ENCODE assay signal across 13 cellular contexts in genomic region chr2:98348066-98348561, GRCh38. TPM values are rescaled to one million over a fixed set of nuclear protein-coding genes. Genes with fewer than 3 reads are reported as not detected.
DNase-seq lines count a peak whose midpoint lies in the region; ATAC-seq and TF ChIP-seq lines count a peak whose summit lies in the region.
"Had no signal": no experiment of that assay in that cellular context is flagged by ENCODE, and none has a peak within 500 bp of the region (broad histone marks: within the 10 kb centered on the region; RNA-seq: fewer than 3 reads in every experiment).

No MANE protein-coding gene starts in this region.

- TF ChIP-seq CTCF in BE2C (IDR thresholded peaks at IDR 0.05; ENCODE audit: low read depth, low read length): no peak
- TF ChIP-seq CTCF in HFFc6 (IDR thresholded peaks at IDR 0.05): no peak
- TF ChIP-seq CTCF in thyroid gland (IDR thresholded peaks at IDR 0.05): no peak

- H3K9me3 ChIP-seq in BE2C (no peaks in the 10 kb centered on the region), iPS-18c (ENCODE audit: control insufficient read depth, insufficient read depth, low read length) (no peaks in the 10 kb centered on the region), thyroid gland (no peaks in the 10 kb centered on the region)
- H3K9me3 ChIP-seq: esophagus squamous epithelium had no signal

- peaks cover 24% of the 10 kb centered on the region for H3K27me3 Mint-ChIP-seq in HFFc6 (ENCODE audit: insufficient read depth)

- H3K27ac Mint-ChIP-seq in HFFc6: peak overlapping the region; percentile 90
- H3K27ac Mint-ChIP-seq: activated CD4-positive, alpha-beta T cell treated with anti-CD3 and anti-CD28 coated beads, Interleukin-2, amount 10 ng/mL, durations not matched to agents 7 days and 5 days had no signal

- H3K4me1 Mint-ChIP-seq in HFFc6 (ENCODE audit: low read depth): peaks cover 49% of the 10 kb centered on the region

- H3K27me3 ChIP-seq in BE2C (peaks cover 33% of the 10 kb centered on the region), thyroid gland (peaks cover 16% of the 10 kb centered on the region)

- H3K36me3 ChIP-seq in BE2C (no peaks in the 10 kb centered on the region), thyroid gland (no peaks in the 10 kb centered on the region)
- H3K36me3 ChIP-seq: esophagus squamous epithelium had no signal

- no peak for ATAC-seq in GM19467 (IDR thresholded peaks at IDR 0.05; ENCODE audit: unreplicated experiment)
- ATAC-seq in Right ventricle myocardium inferior: no peak

- intact Hi-C loops in thyroid gland (cut with DNase I) (no loop called here), Right ventricle myocardium inferior (cut with DNase I) (no loop called here)

- H3K27ac ChIP-seq in thyroid gland: no peak overlapping the region
- H3K27ac ChIP-seq: esophagus squamous epithelium had no signal

- H3K4me1 ChIP-seq in BE2C: no peaks in the 10 kb centered on the region
- H3K4me1 ChIP-seq in thyroid gland: peaks cover 4 to 12% of the 10 kb centered on the region in 2 donors

- WGBS in thyroid gland, 2 donors: 2 to 8% methylated on average over 15 of the region's 15 CpGs

- no peaks in the 10 kb centered on the region for H3K9me3 Mint-ChIP-seq in HFFc6

- peaks cover 8% of the 10 kb centered on the region; the same call in 1 of the 2 replicates for H3K36me3 Mint-ChIP-seq in HFFc6 (ENCODE audit: low read depth)

- DNase-seq in BE2C (peak; percentile 14), HFFc6 (peak; percentile 48), NCI-H774 (lab: John Stamatoyannopoulos, UW) (peak; percentile 63), thyroid gland (no peak), Right ventricle myocardium inferior (ENCODE audit: missing footprints) (no peak)
- DNase-seq in activated T-cell treated with anti-CD3 and anti-CD28 coated beads, Interleukin-2, amount 50 U/mL, for 48 hours: no peak
- DNase-seq: activated CD4-positive, alpha-beta T cell treated with anti-CD3 and anti-CD28 coated beads, Interleukin-2, amount 10 ng/mL, durations not matched to agents 7 days and 5 days; amniotic stem cell; esophagus squamous epithelium had no signal

- H3K4me3 Mint-ChIP-seq in HFFc6: peak overlapping the region; percentile 20
- H3K4me3 Mint-ChIP-seq: activated CD4-positive, alpha-beta T cell treated with anti-CD3 and anti-CD28 coated beads, Interleukin-2, amount 10 ng/mL, durations not matched to agents 7 days and 5 days had no signal

- TF ChIP-seq POLR2A in thyroid gland (IDR thresholded peaks at IDR 0.05): no peak

- H3K4me3 ChIP-seq in BE2C (ENCODE audit: low read depth, low read length) (no peak overlapping the region), iPS-18c (ENCODE audit: insufficient read depth, low read depth, low read length) (peak overlapping the region; percentile 29; the same call in 1 of the 2 replicates), thyroid gland (replicated peaks in 1 of 3) (no peak overlapping the region)

RNA-seq across cellular contexts. Expression of gene CNGA3, which starts 1.9 kb away (rescaled TPM):
- polyA plus RNA-seq in BE2C (2012; ENCODE audit: insufficient read depth, insufficient read length, low read depth): not detected
- under 1 TPM; 0.14 to 0.71 (median 0.22) TPM for total RNA-seq in HFFc6 (2021; fragmentation: NEBNext Ultra II Directional; extraction: Animal tissue kit (Norgen Biotek cat#: 25700))
- under 1 TPM in 1 of 4 donors, not detected in 3; 0.54 TPM for total RNA-seq in thyroid gland
- not detected for total RNA-seq in Right ventricle myocardium inferior
- total RNA-seq: activated CD4-positive, alpha-beta T cell treated with anti-CD3 and anti-CD28 coated beads, Interleukin-2, amount 10 ng/mL, durations not matched to agents 7 days and 5 days; lung microvascular endothelial cell had no signal
- polyA plus RNA-seq: BJ had no signal

Comparison
In these comparisons a context has a peak if more than half of its experiments do, and no peak if none do; other contexts are left out.
1. DNase-seq: peak in BE2C (single experiment), HFFc6 (single experiment) and NCI-H774 (single experiment); none in thyroid gland (0 of 2), Right ventricle myocardium inferior (single experiment) and activated T-cell treated with anti-CD3 and anti-CD28 coated beads, Interleukin-2, amount 50 U/mL, for 48 hours (0 of 2).